8 cellular contexts compared by ENCODE assay signal in genomic region chrX:40154853-40155616, GRCh38. TPM values are rescaled to one million over a fixed set of nuclear protein-coding genes. Genes with fewer than 3 reads are reported as not detected.
DNase-seq lines count a peak whose midpoint lies in the region; ATAC-seq and TF ChIP-seq lines count a peak whose summit lies in the region.

No MANE protein-coding gene starts in this region.

- H3K9me3 Mint-ChIP-seq in activated CD4-positive, alpha-beta T cell treated with anti-CD3 and anti-CD28 coated beads for 36 hours (ENCODE audit: low read depth): no peaks in the 10 kb centered on the region
- H3K9me3 Mint-ChIP-seq in activated naive CD4-positive, alpha-beta T cell treated with anti-CD3 and anti-CD28 coated beads, Interleukin-2, amount 50 U/mL, for 72 hours: no peaks in the 10 kb centered on the region

- no peak for DNase-seq in activated CD4-positive, alpha-beta T cell treated with anti-CD3 and anti-CD28 coated beads for 36 hours
- no peak for DNase-seq in activated CD4-positive, alpha-beta T cell treated with anti-CD3 and anti-CD28 coated beads, Interleukin-2, amount 50 U/mL, for 1 hour
- DNase-seq in NCI-H510A treated with DMSO at 0.1 percent for 48 hours (lab: John Stamatoyannopoulos, UW) (peak; percentile 22), left ventricle myocardium inferior (peak; percentile 75), retinal pigment epithelial cell (ENCODE audit: low read depth) (no peak)
- no peak for DNase-seq in activated naive CD4-positive, alpha-beta T cell treated with anti-CD3 and anti-CD28 coated beads, Interleukin-2, amount 50 U/mL, for 72 hours (ENCODE audit: low spot score in 2 of 2)

- H3K36me3 ChIP-seq in left ventricle myocardium inferior: no peaks in the 10 kb centered on the region

- H3K4me3 ChIP-seq in left ventricle myocardium inferior (peak overlapping the region; percentile 66), retinal pigment epithelial cell (ENCODE audit: low read length) (peak overlapping the region; percentile 45)

- intact Hi-C loops in activated CD4-positive, alpha-beta T cell treated with anti-CD3 and anti-CD28 coated beads for 36 hours (cut with DNase I, micrococcal nuclease): loop anchor here (1.0 to 5.0 kb wide), 4 partner anchors 16 to 143 kb away; no protein-coding TSS in a partner anchor
- intact Hi-C loops in left ventricle myocardium inferior (cut with micrococcal nuclease): no loop called here

- ATAC-seq in activated CD4-positive, alpha-beta T cell treated with anti-CD3 and anti-CD28 coated beads for 36 hours: no peak
- peak; percentile 6 to 42 for ATAC-seq in activated naive CD4-positive, alpha-beta T cell treated with anti-CD3 and anti-CD28 coated beads, Interleukin-2, amount 50 U/mL, for 72 hours
- ATAC-seq in GM21619 (IDR thresholded peaks at IDR 0.05; ENCODE audit: unreplicated experiment) (no peak), GM19324 (IDR thresholded peaks at IDR 0.05; ENCODE audit: low FRiP score, unreplicated experiment) (no peak)

- peak overlapping the region; percentile 70 for H3K4me3 Mint-ChIP-seq in activated CD4-positive, alpha-beta T cell treated with anti-CD3 and anti-CD28 coated beads for 36 hours

- CTCF ChIA-PET in activated CD4-positive, alpha-beta T cell treated with anti-CD3 and anti-CD28 coated beads for 36 hours (lab: Charles Lee): interaction anchor here (1.0 kb wide), 1 partner anchor 56 kb away, joined by 4 read pairs; no protein-coding TSS in a partner anchor

- peak overlapping the region; percentile 90 for H3K27ac ChIP-seq in left ventricle myocardium inferior (replicated peaks)

- no peak overlapping the region for H3K27ac Mint-ChIP-seq in activated CD4-positive, alpha-beta T cell treated with anti-CD3 and anti-CD28 coated beads for 36 hours
- H3K27ac Mint-ChIP-seq in activated naive CD4-positive, alpha-beta T cell treated with anti-CD3 and anti-CD28 coated beads, Interleukin-2, amount 50 U/mL, for 72 hours: no peak overlapping the region

- peaks cover 4% of the 10 kb centered on the region for H3K36me3 Mint-ChIP-seq in activated CD4-positive, alpha-beta T cell treated with anti-CD3 and anti-CD28 coated beads for 36 hours (ENCODE audit: low read depth)
- H3K36me3 Mint-ChIP-seq in activated naive CD4-positive, alpha-beta T cell treated with anti-CD3 and anti-CD28 coated beads, Interleukin-2, amount 50 U/mL, for 72 hours: no peaks in the 10 kb centered on the region

- H3K27me3 ChIP-seq in left ventricle myocardium inferior (ENCODE audit: low read depth): no peaks in the 10 kb centered on the region

- TF ChIP-seq CTCF in left ventricle myocardium inferior (IDR thresholded peaks at IDR 0.05; ENCODE audit: borderline replicate concordance): no peak
- no peak for TF ChIP-seq CTCF in retinal pigment epithelial cell (conservative IDR thresholded peaks at IDR 0.05; ENCODE audit: low read depth, low read length)

- H3K9me3 ChIP-seq in left ventricle myocardium inferior (replicated peaks): no peaks in the 10 kb centered on the region

- H3K4me1 ChIP-seq in left ventricle myocardium inferior: peaks cover 32% of the 10 kb centered on the region

- peaks cover 10% of the 10 kb centered on the region for H3K4me1 Mint-ChIP-seq in activated CD4-positive, alpha-beta T cell treated with anti-CD3 and anti-CD28 coated beads for 36 hours

- POLR2A ChIA-PET in activated CD4-positive, alpha-beta T cell treated with anti-CD3 and anti-CD28 coated beads for 36 hours (lab: Charles Lee): no interaction called here

- no peaks in the 10 kb centered on the region for H3K27me3 Mint-ChIP-seq in activated CD4-positive, alpha-beta T cell treated with anti-CD3 and anti-CD28 coated beads for 36 hours

RNA-seq across cellular contexts. Expression of gene BCOR, which starts 57.3 kb away (rescaled TPM):
- total RNA-seq in activated CD4-positive, alpha-beta T cell treated with anti-CD3 and anti-CD28 coated beads for 36 hours: 10 to 100 TPM; 34.7 to 51.1 TPM
- total RNA-seq in activated naive CD4-positive, alpha-beta T cell treated with anti-CD3 and anti-CD28 coated beads, Interleukin-2, amount 50 U/mL, for 72 hours: 10 to 100 TPM; 46.9 to 48.3 TPM
- total RNA-seq in left ventricle myocardium inferior: 15.1 TPM

Comparison
In these comparisons a context has a peak if more than half of its experiments do, and no peak if none do; other contexts are left out.
1. ATAC-seq: peak in activated naive CD4-positive, alpha-beta T cell treated with anti-CD3 and anti-CD28 coated beads, Interleukin-2, amount 50 U/mL, for 72 hours (2 of 2); none in activated CD4-positive, alpha-beta T cell treated with anti-CD3 and anti-CD28 coated beads for 36 hours (single experiment), GM21619 (single experiment) and GM19324 (single experiment).
2. DNase-seq: peak in NCI-H510A treated with DMSO at 0.1 percent for 48 hours (single experiment) and left ventricle myocardium inferior (single experiment); none in activated CD4-positive, alpha-beta T cell treated with anti-CD3 and anti-CD28 coated beads for 36 hours (single experiment), activated CD4-positive, alpha-beta T cell treated with anti-CD3 and anti-CD28 coated beads, Interleukin-2, amount 50 U/mL, for 1 hour (single experiment), activated naive CD4-positive, alpha-beta T cell treated with anti-CD3 and anti-CD28 coated beads, Interleukin-2, amount 50 U/mL, for 72 hours (0 of 2) and retinal pigment epithelial cell (single experiment).